Comparison of ENCODE assay signal across 8 cellular contexts in genomic region chr18:79405781-79406575, GRCh38. TPM values are rescaled to one million over a fixed set of nuclear protein-coding genes. Genes with fewer than 3 reads are reported as not detected.
DNase-seq lines count a peak whose midpoint lies in the region; ATAC-seq, FAIRE-seq and TF ChIP-seq lines count a peak whose summit lies in the region.

No MANE protein-coding gene starts in this region.

- TF ChIP-seq CTCF in pancreas (IDR thresholded peaks at IDR 0.05), result no peak
- no peak for TF ChIP-seq CTCF in tibial artery (IDR thresholded peaks at IDR 0.05)
- no peak for TF ChIP-seq CTCF in omental fat pad (IDR thresholded peaks at IDR 0.05)

- peak overlapping the region in 2 of 4 donors; percentile 59 to 61 for H3K27ac ChIP-seq in pancreas
- H3K27ac ChIP-seq in tibial artery, result peak overlapping the region; percentile 3 to 29
- H3K27ac ChIP-seq in mesendoderm (ENCODE audit: low read depth, low read length), result no peak overlapping the region

- no peak overlapping the region for H3K9ac ChIP-seq in mesendoderm (ENCODE audit: low read length)

- H3K23ac ChIP-seq in mesendoderm (ENCODE audit: low read length), result no peak overlapping the region

- H3K27me3 ChIP-seq in pancreas, result no peaks in the 10 kb centered on the region
- H3K27me3 ChIP-seq in tibial artery, result no peaks in the 10 kb centered on the region
- H3K27me3 ChIP-seq in mesendoderm (ENCODE audit: insufficient read depth, low read length, poor library complexity), result no peaks in the 10 kb centered on the region

- H3K36me3 ChIP-seq in pancreas (peaks cover 0 to 7% (median 0%) of the 10 kb centered on the region in 3 donors), tibial artery (peaks cover 5 to 10% (median 8%) of the 10 kb centered on the region in 3 donors), mesendoderm (ENCODE audit: control insufficient read depth, insufficient read depth, low read length) (no peaks in the 10 kb centered on the region)

- H2AK5ac ChIP-seq in mesendoderm (ENCODE audit: low read length), result no peak overlapping the region

- H3K9me3 ChIP-seq in pancreas (no peaks in the 10 kb centered on the region), tibial artery (no peaks in the 10 kb centered on the region)

- H3K4ac ChIP-seq in mesendoderm (ENCODE audit: low read depth, low read length), result no peak overlapping the region

- H3K18ac ChIP-seq in mesendoderm (ENCODE audit: low read length), result no peak overlapping the region

- H3K56ac ChIP-seq in mesendoderm (ENCODE audit: low read length), result no peak overlapping the region

- H3K4me1 ChIP-seq in pancreas (peaks cover 0 to 3% (median 0%) of the 10 kb centered on the region in 3 donors), tibial artery (peaks cover 0 to 36% (median 27%) of the 10 kb centered on the region in 4 donors), mesendoderm (ENCODE audit: control insufficient read depth, low read depth, low read length) (no peaks in the 10 kb centered on the region)

- intact Hi-C loops in pancreas (cut with DNase I), result no loop called here
- intact Hi-C loops in tibial artery (cut with DNase I; ENCODE audit: low total_unique reads), result no loop called here

- H3K4me3 ChIP-seq in pancreas, result no peak overlapping the region
- H3K4me3 ChIP-seq in tibial artery, result no peak overlapping the region
- H3K4me3 ChIP-seq in mesendoderm (ENCODE audit: low read length), result no peak overlapping the region

- no peak overlapping the region for H3K4me2 ChIP-seq in mesendoderm (ENCODE audit: low read length)

- H3K79me2 ChIP-seq in mesendoderm (ENCODE audit: control insufficient read depth, insufficient read depth, low read length), result no peaks in the 10 kb centered on the region

- FAIRE-seq in pancreas (lab: Jason Lieb, UNC), result no peak

- H3K79me1 ChIP-seq in mesendoderm (ENCODE audit: low read length), result peaks cover 2% of the 10 kb centered on the region

- H2BK120ac ChIP-seq in mesendoderm (ENCODE audit: low read depth, low read length), result no peak overlapping the region

- H4K8ac ChIP-seq in mesendoderm (ENCODE audit: low read depth, low read length), result no peak overlapping the region

- ATAC-seq in GM18861 (IDR thresholded peaks at IDR 0.05; ENCODE audit: unreplicated experiment), result peak; percentile 60
- ATAC-seq in HG03025 (IDR thresholded peaks at IDR 0.05; ENCODE audit: low FRiP score, unreplicated experiment), result peak; percentile 58
- ATAC-seq in pancreas, result peak in 2 of 4 donors; percentile 52 to 68
- no peak for ATAC-seq in omental fat pad (ENCODE audit: low FRiP score)

- H2BK5ac ChIP-seq in mesendoderm (ENCODE audit: low read length), result no peak overlapping the region

- no peak overlapping the region for H4K5ac ChIP-seq in mesendoderm (ENCODE audit: low read length)

- no peak overlapping the region for H2BK15ac ChIP-seq in mesendoderm (replicated peaks; ENCODE audit: low read depth)

- DNase-seq in UCSD-AML1 (lab: John Stamatoyannopoulos, UW; ENCODE audit: unreplicated experiment) (peak; percentile 78), pancreas (peak in 4 of 6 donors; percentile 17 to 60 (median 50)), tibial artery (peak in 1 of 2 donors; percentile 64), mesendoderm (no peak), omental fat pad (ENCODE audit: low spot score) (no peak)
- peak; percentile 94 for DNase-seq in central memory CD4-positive, alpha-beta T cell

- 82 to 86% methylated on average over 27 of the region's 27 CpGs for WGBS in pancreas, 2 donors
- WGBS in mesendoderm (ENCODE audit: extremely low coverage, insufficient coverage, low lambda C conversion rate), result no CpG with 5 or more reads among the region's 27 CpGs

RNA-seq across cellular contexts. Expression of gene NFATC1, which starts 10.2 kb away (rescaled TPM):
- total RNA-seq in pancreas (1 to 10 TPM; 3.4 to 7.9 (median 4.5) TPM), omental fat pad (10 to 100 TPM; 10.7 to 57.4 (median 19.1) TPM)
- polyA plus RNA-seq in pancreas, result 1 to 10 TPM; 4.3 to 4.5 TPM
- polyA plus RNA-seq in mesendoderm (2013, experiment 1 of 2), result 2.1 TPM
- 2.1 TPM for polyA plus RNA-seq in mesendoderm (2013, experiment 2 of 2)

Comparison
In these comparisons a context has a peak if more than half of its experiments do, and no peak if none do; other contexts are left out.
1. DNase-seq: peak in UCSD-AML1 (single experiment), central memory CD4-positive, alpha-beta T cell (single experiment) and pancreas (4 of 6); none in mesendoderm (single experiment) and omental fat pad (single experiment).